8 cellular contexts compared by ENCODE assay signal in the genomic region with DNA sequence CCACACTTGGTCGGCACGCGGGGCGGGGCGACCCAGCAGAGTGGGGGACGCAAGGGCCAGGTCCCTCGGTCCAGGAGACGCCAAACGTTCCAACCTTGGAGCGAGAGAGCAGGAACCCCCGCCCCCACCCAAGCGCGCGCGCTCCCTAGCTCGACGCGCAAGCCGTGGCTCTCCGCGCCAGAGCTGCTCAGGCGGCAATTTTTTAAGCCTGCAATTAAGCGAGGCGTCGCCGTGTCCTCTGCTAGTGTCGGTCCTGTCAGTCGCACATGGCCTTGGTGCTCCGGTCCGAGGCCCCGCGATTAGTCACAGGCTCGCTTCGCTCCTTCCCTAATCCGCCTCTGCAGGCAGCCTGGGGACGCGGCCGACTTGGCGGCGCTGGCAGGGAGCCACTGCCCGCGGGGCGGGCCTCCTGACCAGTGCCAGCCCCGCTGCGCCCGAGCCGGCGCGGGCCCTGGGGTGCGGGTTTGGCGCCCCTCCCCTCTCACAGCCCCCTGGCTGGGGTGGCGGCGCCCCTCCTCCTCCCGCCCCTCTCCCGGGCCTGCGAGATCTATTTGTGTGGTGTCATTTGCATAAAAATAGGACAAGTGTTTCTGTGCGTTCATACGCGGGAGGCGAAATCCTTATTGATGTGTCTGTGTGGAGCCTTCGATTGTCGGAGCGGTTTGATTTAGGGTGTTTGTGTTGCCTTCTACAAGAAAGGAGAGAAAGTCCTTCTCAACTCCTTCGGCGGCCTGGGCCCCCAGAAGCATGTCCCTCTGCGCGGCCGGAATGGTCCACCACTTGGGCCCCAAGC. TPM values are rescaled to one million over a fixed set of nuclear protein-coding genes. Genes with fewer than 3 reads are reported as not detected.
DNase-seq lines count a peak whose midpoint lies in the region; ATAC-seq and TF ChIP-seq lines count a peak whose summit lies in the region.

No MANE protein-coding gene starts in this region.

- H3K4me1 ChIP-seq in RWPE2 (ENCODE audit: insufficient read depth, poor library complexity, severe bottlenecking) (no peaks in the 10 kb centered on the region), foreskin keratinocyte (peaks cover 3% of the 10 kb centered on the region)
- no peaks in the 10 kb centered on the region for H3K4me1 ChIP-seq in naive thymus-derived CD4-positive, alpha-beta T cell (ENCODE audit: control insufficient read depth in 2 of 2, insufficient read depth in 2 of 2, low read length in 2 of 2)

- CTCF ChIA-PET in naive thymus-derived CD4-positive, alpha-beta T cell (lab: Charles Lee), result no interaction called here

- ATAC-seq in RWPE2 (ENCODE audit: low read depth) (no peak), foreskin keratinocyte (no peak)
- peak; percentile 38 for ATAC-seq in naive thymus-derived CD4-positive, alpha-beta T cell

- H3K27ac Mint-ChIP-seq in endothelial cell (ENCODE audit: unreplicated experiment), result no peak overlapping the region
- H3K27ac Mint-ChIP-seq in naive thymus-derived CD4-positive, alpha-beta T cell, result peak overlapping the region in 2 of 9 donors; percentile 11 to 54

- H3K27me3 ChIP-seq in H7 (ENCODE audit: control insufficient read depth, insufficient read depth, low read length), result peaks cover 52% of the 10 kb centered on the region
- H3K27me3 ChIP-seq in RWPE2 (ENCODE audit: insufficient read depth, poor library complexity, severe bottlenecking), result no peaks in the 10 kb centered on the region
- no peaks in the 10 kb centered on the region for H3K27me3 ChIP-seq in naive thymus-derived CD4-positive, alpha-beta T cell (ENCODE audit: control insufficient read depth in 2 of 2, insufficient read depth in 2 of 2, low read length in 2 of 2)
- H3K27me3 ChIP-seq in foreskin keratinocyte, result no peaks in the 10 kb centered on the region

- H3K4me3 Mint-ChIP-seq in endothelial cell (ENCODE audit: unreplicated experiment), result peak overlapping the region; percentile 21
- H3K4me3 Mint-ChIP-seq in naive thymus-derived CD4-positive, alpha-beta T cell, result peak overlapping the region; percentile 81 to 89 (median 87)

- TF ChIP-seq CTCF in RWPE2 (IDR thresholded peaks at IDR 0.05; ENCODE audit: poor library complexity, severe bottlenecking) (no peak), endothelial cell (IDR thresholded peaks at IDR 0.05; ENCODE audit: unreplicated experiment) (no peak), foreskin keratinocyte (conservative IDR thresholded peaks at IDR 0.05) (no peak)

- DNase-seq in AG20443 (ENCODE audit: low spot score) (peak; percentile 31), H7 (peak; percentile 83), RWPE2 (ENCODE audit: low spot score) (no peak), endothelial cell (ENCODE audit: low spot score) (no peak), foreskin keratinocyte (no peak), mesenteric fat pad (ENCODE audit: low spot score) (no peak), ureter (ENCODE audit: low spot score) (no peak)
- DNase-seq in naive thymus-derived CD4-positive, alpha-beta T cell, result no peak

- intact Hi-C loops in naive thymus-derived CD4-positive, alpha-beta T cell (cut with micrococcal nuclease), result loop anchor here in 1 of 2 donors (2.0 to 5.0 kb wide), 2 partner anchors 13 to 630 kb away; partner anchors contain the start of gene MED14

- no peaks in the 10 kb centered on the region for H3K9me3 Mint-ChIP-seq in endothelial cell (ENCODE audit: unreplicated experiment)
- peaks cover 0 to 5% (median 0%) of the 10 kb centered on the region in 11 donors for H3K9me3 Mint-ChIP-seq in naive thymus-derived CD4-positive, alpha-beta T cell

- no peaks in the 10 kb centered on the region for H3K36me3 Mint-ChIP-seq in endothelial cell (ENCODE audit: low read depth, unreplicated experiment)
- H3K36me3 Mint-ChIP-seq in naive thymus-derived CD4-positive, alpha-beta T cell, result peaks cover 0 to 1% (median 0%) of the 10 kb centered on the region in 5 donors

- H3K36me3 ChIP-seq in H7 (replicated peaks; ENCODE audit: control insufficient read depth, insufficient read depth, low read length), result no peaks in the 10 kb centered on the region
- H3K36me3 ChIP-seq in RWPE2 (ENCODE audit: low read depth), result no peaks in the 10 kb centered on the region
- H3K36me3 ChIP-seq in naive thymus-derived CD4-positive, alpha-beta T cell (ENCODE audit: control insufficient read depth in 2 of 3, insufficient read depth in 3 of 3, low read length in 3 of 3), result no peaks in the 10 kb centered on the region

- peaks cover 9% of the 10 kb centered on the region for H3K27me3 Mint-ChIP-seq in endothelial cell (ENCODE audit: unreplicated experiment)
- peaks cover 0 to 7% (median 0%) of the 10 kb centered on the region in 5 donors for H3K27me3 Mint-ChIP-seq in naive thymus-derived CD4-positive, alpha-beta T cell

- no peaks in the 10 kb centered on the region for H3K9me3 ChIP-seq in RWPE2 (ENCODE audit: severe bottlenecking)
- H3K9me3 ChIP-seq in naive thymus-derived CD4-positive, alpha-beta T cell (ENCODE audit: control insufficient read depth in 2 of 3, low read length in 3 of 3), result no peaks in the 10 kb centered on the region

- H3K27ac ChIP-seq in RWPE2 (ENCODE audit: poor library complexity, severe bottlenecking), result peak overlapping the region; percentile 82
- no peak overlapping the region for H3K27ac ChIP-seq in naive thymus-derived CD4-positive, alpha-beta T cell (ENCODE audit: low read depth, low read length)
- H3K27ac ChIP-seq in foreskin keratinocyte, result no peak overlapping the region

- POLR2A ChIA-PET in naive thymus-derived CD4-positive, alpha-beta T cell (lab: Charles Lee), result interaction anchor here (0.6 to 5.5 kb wide), 9 partner anchors 10 to 67 kb away, joined by 3 to 32 read pairs (median 4); partner anchors contain the start of gene BCOR

- peaks cover 11% of the 10 kb centered on the region for H3K4me1 Mint-ChIP-seq in endothelial cell (ENCODE audit: unreplicated experiment)
- peaks cover 0 to 28% (median 13%) of the 10 kb centered on the region in 7 donors for H3K4me1 Mint-ChIP-seq in naive thymus-derived CD4-positive, alpha-beta T cell

- H3K4me3 ChIP-seq in H7 (ENCODE audit: insufficient read depth, low read depth, low read length) (peak overlapping the region; percentile 54), RWPE2 (ENCODE audit: severe bottlenecking) (no peak overlapping the region)
- H3K4me3 ChIP-seq in naive thymus-derived CD4-positive, alpha-beta T cell (ENCODE audit: low read length), result peak overlapping the region; percentile 45

RNA-seq across cellular contexts. Expression of gene BCOR, which starts 9.7 kb away (rescaled TPM):
- total RNA-seq in H7 (2014; rRNA removed; shearing (Covaris generic)), result 32.5 and 51.0 TPM in 2 replicates
- total RNA-seq in endothelial cell (ENCODE audit: unreplicated experiment) (34.5 TPM), foreskin keratinocyte (20.4 and 22.5 TPM in 2 replicates), mesenteric fat pad (20.5 TPM), ureter (41.3 TPM)
- 10 to 100 TPM; 23.3 to 55.2 (median 43.3) TPM for total RNA-seq in naive thymus-derived CD4-positive, alpha-beta T cell
- 1 to 10 TPM; 3.8 to 9.1 TPM for polyA plus RNA-seq in naive thymus-derived CD4-positive, alpha-beta T cell
- 6.7 and 6.8 TPM in 2 replicates for polyA plus RNA-seq in foreskin keratinocyte

Comparison
In these comparisons a context has a peak if more than half of its experiments do, and no peak if none do; other contexts are left out.
1. DNase-seq: peak in AG20443 (single experiment) and H7 (single experiment); none in RWPE2 (single experiment), endothelial cell (single experiment), naive thymus-derived CD4-positive, alpha-beta T cell (0 of 9), foreskin keratinocyte (0 of 2), mesenteric fat pad (single experiment) and ureter (single experiment).